ENCODE assay signal across 37 cellular contexts in genomic region chr19:55439052-55439451, GRCh38. TPM values are rescaled to one million over a fixed set of nuclear protein-coding genes. Genes with fewer than 3 reads are reported as not detected.
"Had no signal": no experiment of that assay in that cellular context is flagged by ENCODE, and none has a peak within 500 bp of the region (broad histone marks: within the 10 kb centered on the region; RNA-seq: fewer than 3 reads in every experiment).

No MANE protein-coding gene starts in this region.

- H3K4me3 Mint-ChIP-seq: mesothelial cell of epicardium; naive B cell; nephron; neural progenitor cell; stimulated activated effector memory CD8-positive, alpha-beta T cell treated with anti-CD3 and anti-CD28 coated beads, Interleukin-12 subunit alpha, Interleukin-12 subunit beta, amount 100 ng/mL, for 72 hours; type B pancreatic cell had no signal

- H3K4me2 ChIP-seq: neural progenitor cell had no signal

- H3K27ac Mint-ChIP-seq: mesothelial cell of epicardium; nephron; neural progenitor cell; stimulated activated effector memory CD8-positive, alpha-beta T cell treated with anti-CD3 and anti-CD28 coated beads, Interleukin-12 subunit alpha, Interleukin-12 subunit beta, amount 100 ng/mL, for 72 hours; type B pancreatic cell had no signal

- H3K9me3 ChIP-seq: gastroesophageal sphincter, heart right ventricle, left lung, mucosa of descending colon, ovary, psoas muscle, sigmoid colon, testis, tibial artery had no signal

- H3K27ac ChIP-seq: epithelial cell of prostate, foreskin keratinocyte, gastroesophageal sphincter, heart right ventricle, left lung, neural progenitor cell, ovary, psoas muscle, sigmoid colon, testis, tibial artery had no signal

- H3K36me3 ChIP-seq: gastroesophageal sphincter, heart right ventricle, left lung, neural progenitor cell, ovary, sigmoid colon, tibial artery had no signal

- H3K4me1 ChIP-seq: foreskin keratinocyte, psoas muscle, testis had no signal

- H3K9me3 Mint-ChIP-seq: mesothelial cell of epicardium; stimulated activated effector memory CD8-positive, alpha-beta T cell treated with anti-CD3 and anti-CD28 coated beads, Interleukin-12 subunit alpha, Interleukin-12 subunit beta, amount 100 ng/mL, for 72 hours; type B pancreatic cell had no signal

- FAIRE-seq: colon, islet of Langerhans had no signal

- H3K4me3 ChIP-seq: dorsolateral prefrontal cortex, gastroesophageal sphincter, heart right ventricle, left lung, mucosa of descending colon, neural progenitor cell, ovary, psoas muscle, sigmoid colon, testis, tibial artery had no signal

- H3K27me3 ChIP-seq: ovary, testis had no signal

- ATAC-seq: esophagus mucosa; foreskin keratinocyte; gastroesophageal sphincter; left cardiac atrium; left lung; mucosa of descending colon; psoas muscle; right cardiac atrium; stimulated activated effector memory CD8-positive, alpha-beta T cell treated with anti-CD3 and anti-CD28 coated beads, Interleukin-12 subunit alpha, Interleukin-12 subunit beta, amount 100 ng/mL, for 72 hours; stimulated activated naive CD8-positive, alpha-beta T cell treated with anti-CD3 and anti-CD28 coated beads, Interleukin-15, Interleukin-2, amounts not matched to agents 100 U/mL and 50 U/mL, for 24 hours had no signal

- H3K9ac ChIP-seq: neural progenitor cell had no signal

- DNase-seq: dorsolateral prefrontal cortex; effector CD4-positive, alpha-beta T cell; foreskin keratinocyte; heart right ventricle; hippocampal formation; left cardiac atrium; left lung; mesenchymal stem cell; mucosa of descending colon; naive B cell; nucleus accumbens; ovary; psoas muscle; right cardiac atrium; sigmoid colon; stimulated activated CD4-positive, alpha-beta T cell treated with anti-CD3 and anti-CD28 coated beads, Interleukin-2, amount 100 ng/mL, for 24 hours; stimulated activated CD4-positive, alpha-beta T cell treated with anti-CD3 and anti-CD28 coated beads, Interleukin-4, amount 100 ng/mL, for 24 hours; stimulated activated naive CD8-positive, alpha-beta T cell treated with anti-CD3 and anti-CD28 coated beads, Interleukin-15, Interleukin-2, amounts not matched to agents 100 U/mL and 50 U/mL, for 24 hours; substantia nigra; testis; tibial artery had no signal

- H2AFZ ChIP-seq: neural progenitor cell had no signal

RNA-seq across cellular contexts. Expression of gene SHISA7, which starts 4.0 kb away (rescaled TPM):
- total RNA-seq: esophagus mucosa, foreskin keratinocyte, gastroesophageal sphincter, heart right ventricle, kidney epithelial cell, left cardiac atrium, left lung, lung microvascular endothelial cell, ovary, psoas muscle, renal cortical epithelial cell, right cardiac atrium, skeletal muscle tissue had no signal
- polyA plus RNA-seq: foreskin keratinocyte, ovary had no signal

RNA-seq across cellular contexts. Expression of gene C19orf85, which starts 25.5 kb away (rescaled TPM):
- total RNA-seq: esophagus mucosa, foreskin keratinocyte, gastroesophageal sphincter, heart right ventricle, kidney epithelial cell, left cardiac atrium, left lung, lower leg skin, lung microvascular endothelial cell, mesothelial cell of epicardium, mucosa of descending colon, ovary, psoas muscle, renal cortical epithelial cell, right cardiac atrium, sigmoid colon, skeletal muscle tissue, testis, urinary bladder had no signal
- polyA plus RNA-seq: foreskin keratinocyte, heart right ventricle, ovary, psoas muscle, right cardiac atrium had no signal
